1 cellular context compared by ENCODE assay signal in genomic region chr2:20225294-20226151, GRCh38.
TF ChIP-seq lines count a peak whose summit lies in the region.

No MANE protein-coding gene starts in this region.

TF ChIP-seq in GM12878, 131 proteins besides CTCF, POLR2A, EP300 and RAD21 (continued from another document):
- TF ChIP-seq, protein P1, sequence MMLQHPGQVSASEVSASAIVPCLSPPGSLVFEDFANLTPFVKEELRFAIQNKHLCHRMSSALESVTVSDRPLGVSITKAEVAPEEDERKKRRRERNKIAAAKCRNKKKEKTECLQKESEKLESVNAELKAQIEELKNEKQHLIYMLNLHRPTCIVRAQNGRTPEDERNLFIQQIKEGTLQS (IDR thresholded peaks at IDR 0.05; ENCODE audit: borderline replicate concordance, extremely low read depth, low read depth, low read length): no peak
- 0 out of 2 replicates have a peak, but pooled peaks have one; percentile 45 for TF ChIP-seq TCF3 (IDR thresholded peaks at IDR 0.05; ENCODE audit: borderline replicate concordance, insufficient read depth, low read depth, low read length)
- TF ChIP-seq SMAD1 (IDR thresholded peaks at IDR 0.05; ENCODE audit: low read depth, partially characterized antibody): no peak
- TF ChIP-seq KLF5 (IDR thresholded peaks at IDR 0.05; ENCODE audit: partially characterized antibody): no peak
- TF ChIP-seq SP1 (IDR thresholded peaks at IDR 0.05; ENCODE audit: low read depth, low read length): no peak
- TF ChIP-seq IRF4 (IDR thresholded peaks at IDR 0.05; ENCODE audit: low read depth, low read length): 0 out of 2 replicates have a peak, but pooled peaks have one; percentile 16
- no peak for TF ChIP-seq GATAD2B (conservative IDR thresholded peaks at IDR 0.05; ENCODE audit: low read depth)
- TF ChIP-seq BRCA1 (IDR thresholded peaks at IDR 0.05; ENCODE audit: low read depth, low read length): no peak
- 0 out of 2 replicates have a peak, but pooled peaks have one; percentile 21 for TF ChIP-seq RCOR1 (conservative IDR thresholded peaks at IDR 0.05; ENCODE audit: low read depth, low read length)
- TF ChIP-seq SMC3 (IDR thresholded peaks at IDR 0.05; ENCODE audit: borderline replicate concordance, low read length): peak; percentile 82
- no peak for TF ChIP-seq BCLAF1 (IDR thresholded peaks at IDR 0.05)
- TF ChIP-seq PAX5 (IDR thresholded peaks at IDR 0.05; ENCODE audit: borderline replicate concordance, low read depth, low read length): 0 out of 2 replicates have a peak, but pooled peaks have one; percentile 22
- no peak for TF ChIP-seq ESRRA (IDR thresholded peaks at IDR 0.05; ENCODE audit: low read length)
- no peak for TF ChIP-seq TAF1 (IDR thresholded peaks at IDR 0.05; ENCODE audit: borderline replicate concordance, low read depth, low read length)
- TF ChIP-seq NFYA (IDR thresholded peaks at IDR 0.05; ENCODE audit: borderline replicate concordance, low read depth, low read length): no peak
- TF ChIP-seq ZBTB4 (CRISPR knock-in tag; IDR thresholded peaks at IDR 0.05): no peak
- TF ChIP-seq YBX1 (IDR thresholded peaks at IDR 0.05): no peak
- peak; percentile 44; the same call in 1 of the 2 replicates for TF ChIP-seq TCF12 (IDR thresholded peaks at IDR 0.05; ENCODE audit: low read depth, low read length)
- TF ChIP-seq ZNF592 (IDR thresholded peaks at IDR 0.05): no peak
- peak; percentile 34 to 43; a peak in 2 of 4 replicates for TF ChIP-seq IKZF2 (IDR thresholded peaks at IDR 0.05)
- no peak for TF ChIP-seq ASH2L (IDR thresholded peaks at IDR 0.05; ENCODE audit: borderline replicate concordance, low read depth)
- no peak for TF ChIP-seq RAD51 (IDR thresholded peaks at IDR 0.05)
- TF ChIP-seq, protein P2, sequence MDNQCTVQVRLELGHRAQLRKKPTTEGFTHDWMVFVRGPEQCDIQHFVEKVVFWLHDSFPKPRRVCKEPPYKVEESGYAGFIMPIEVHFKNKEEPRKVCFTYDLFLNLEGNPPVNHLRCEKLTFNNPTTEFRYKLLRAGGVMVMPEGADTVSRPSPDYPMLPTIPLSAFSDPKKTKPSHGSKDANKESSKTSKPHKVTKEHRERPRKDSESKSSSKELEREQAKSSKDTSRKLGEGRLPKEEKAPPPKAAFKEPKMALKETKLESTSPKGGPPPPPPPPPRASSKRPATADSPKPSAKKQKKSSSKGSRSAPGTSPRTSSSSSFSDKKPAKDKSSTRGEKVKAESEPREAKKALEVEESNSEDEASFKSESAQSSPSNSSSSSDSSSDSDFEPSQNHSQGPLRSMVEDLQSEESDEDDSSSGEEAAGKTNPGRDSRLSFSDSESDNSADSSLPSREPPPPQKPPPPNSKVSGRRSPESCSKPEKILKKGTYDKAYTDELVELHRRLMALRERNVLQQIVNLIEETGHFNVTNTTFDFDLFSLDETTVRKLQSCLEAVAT (IDR thresholded peaks at IDR 0.05): 0 out of 2 replicates have a peak, but pooled peaks have one; percentile 3
- TF ChIP-seq DPF2 (IDR thresholded peaks at IDR 0.05): 0 out of 2 replicates have a peak, but pooled peaks have one; percentile 1
- TF ChIP-seq SUPT20H (IDR thresholded peaks at IDR 0.05; ENCODE audit: borderline replicate concordance, control insufficient read depth, low read depth, low read length): no peak
- peak; percentile 43 for TF ChIP-seq RELA (IDR thresholded peaks at IDR 0.05; ENCODE audit: borderline replicate concordance, partially characterized antibody)
- no peak for TF ChIP-seq ZNF24 (IDR thresholded peaks at IDR 0.05)
- no peak for TF ChIP-seq MYB (IDR thresholded peaks at IDR 0.05; ENCODE audit: borderline replicate concordance, low read depth, low read length)
- no peak for TF ChIP-seq CEBPB (IDR thresholded peaks at IDR 0.05; ENCODE audit: borderline replicate concordance in 1 of 2, low read depth in 2 of 2, low read length in 2 of 2)
- peak in 1 of 2 experiments; percentile 64; a peak in 1 of 3 replicates for TF ChIP-seq EGR1 (IDR thresholded peaks at IDR 0.05; ENCODE audit: borderline replicate concordance in 1 of 2, low read depth in 2 of 2, low read length in 2 of 2)
- TF ChIP-seq MTA3 (IDR thresholded peaks at IDR 0.05; ENCODE audit: borderline replicate concordance, low read length): no peak
- TF ChIP-seq SUZ12 (IDR thresholded peaks at IDR 0.05; ENCODE audit: unreplicated experiment): no peak
- TF ChIP-seq, protein P3, sequence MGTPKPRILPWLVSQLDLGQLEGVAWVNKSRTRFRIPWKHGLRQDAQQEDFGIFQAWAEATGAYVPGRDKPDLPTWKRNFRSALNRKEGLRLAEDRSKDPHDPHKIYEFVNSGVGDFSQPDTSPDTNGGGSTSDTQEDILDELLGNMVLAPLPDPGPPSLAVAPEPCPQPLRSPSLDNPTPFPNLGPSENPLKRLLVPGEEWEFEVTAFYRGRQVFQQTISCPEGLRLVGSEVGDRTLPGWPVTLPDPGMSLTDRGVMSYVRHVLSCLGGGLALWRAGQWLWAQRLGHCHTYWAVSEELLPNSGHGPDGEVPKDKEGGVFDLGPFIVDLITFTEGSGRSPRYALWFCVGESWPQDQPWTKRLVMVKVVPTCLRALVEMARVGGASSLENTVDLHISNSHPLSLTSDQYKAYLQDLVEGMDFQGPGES (IDR thresholded peaks at IDR 0.05): no peak
- no peak for TF ChIP-seq NFXL1 (IDR thresholded peaks at IDR 0.05; ENCODE audit: borderline replicate concordance)
- 0 out of 2 replicates have a peak, but pooled peaks have one; percentile 14 for TF ChIP-seq CREB1 (IDR thresholded peaks at IDR 0.05; ENCODE audit: low read depth)
- TF ChIP-seq, protein P4, sequence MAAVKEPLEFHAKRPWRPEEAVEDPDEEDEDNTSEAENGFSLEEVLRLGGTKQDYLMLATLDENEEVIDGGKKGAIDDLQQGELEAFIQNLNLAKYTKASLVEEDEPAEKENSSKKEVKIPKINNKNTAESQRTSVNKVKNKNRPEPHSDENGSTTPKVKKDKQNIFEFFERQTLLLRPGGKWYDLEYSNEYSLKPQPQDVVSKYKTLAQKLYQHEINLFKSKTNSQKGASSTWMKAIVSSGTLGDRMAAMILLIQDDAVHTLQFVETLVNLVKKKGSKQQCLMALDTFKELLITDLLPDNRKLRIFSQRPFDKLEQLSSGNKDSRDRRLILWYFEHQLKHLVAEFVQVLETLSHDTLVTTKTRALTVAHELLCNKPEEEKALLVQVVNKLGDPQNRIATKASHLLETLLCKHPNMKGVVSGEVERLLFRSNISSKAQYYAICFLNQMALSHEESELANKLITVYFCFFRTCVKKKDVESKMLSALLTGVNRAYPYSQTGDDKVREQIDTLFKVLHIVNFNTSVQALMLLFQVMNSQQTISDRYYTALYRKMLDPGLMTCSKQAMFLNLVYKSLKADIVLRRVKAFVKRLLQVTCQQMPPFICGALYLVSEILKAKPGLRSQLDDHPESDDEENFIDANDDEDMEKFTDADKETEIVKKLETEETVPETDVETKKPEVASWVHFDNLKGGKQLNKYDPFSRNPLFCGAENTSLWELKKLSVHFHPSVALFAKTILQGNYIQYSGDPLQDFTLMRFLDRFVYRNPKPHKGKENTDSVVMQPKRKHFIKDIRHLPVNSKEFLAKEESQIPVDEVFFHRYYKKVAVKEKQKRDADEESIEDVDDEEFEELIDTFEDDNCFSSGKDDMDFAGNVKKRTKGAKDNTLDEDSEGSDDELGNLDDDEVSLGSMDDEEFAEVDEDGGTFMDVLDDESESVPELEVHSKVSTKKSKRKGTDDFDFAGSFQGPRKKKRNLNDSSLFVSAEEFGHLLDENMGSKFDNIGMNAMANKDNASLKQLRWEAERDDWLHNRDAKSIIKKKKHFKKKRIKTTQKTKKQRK (IDR thresholded peaks at IDR 0.05; ENCODE audit: low read depth, low read length): no peak
- TF ChIP-seq JUND (IDR thresholded peaks at IDR 0.05; ENCODE audit: low read depth, low read length): no peak
- 0 out of 4 replicates have a peak, but pooled peaks of 1 of the 2 experiments have one; percentile 20 for TF ChIP-seq SRF (IDR thresholded peaks at IDR 0.05; ENCODE audit: low read depth in 2 of 2, low read length in 2 of 2)
- peak; percentile 48; the same call in 1 of the 2 replicates for TF ChIP-seq YY1 (IDR thresholded peaks at IDR 0.05; ENCODE audit: low read depth, low read length)
- TF ChIP-seq ZNF207 (IDR thresholded peaks at IDR 0.05; ENCODE audit: borderline replicate concordance): no peak
- peak; percentile 57 for TF ChIP-seq EED (IDR thresholded peaks at IDR 0.05; ENCODE audit: low read depth)
- TF ChIP-seq HDAC2 (IDR thresholded peaks at IDR 0.05): no peak
- no peak for TF ChIP-seq HCFC1 (IDR thresholded peaks at IDR 0.05; ENCODE audit: low read length)
- TF ChIP-seq CBFB (IDR thresholded peaks at IDR 0.05; ENCODE audit: low read depth): no peak
- TF ChIP-seq BCL11A (IDR thresholded peaks at IDR 0.05; ENCODE audit: low read depth, low read length): no peak
